15 cellular contexts compared by ENCODE assay signal in the genomic region with DNA sequence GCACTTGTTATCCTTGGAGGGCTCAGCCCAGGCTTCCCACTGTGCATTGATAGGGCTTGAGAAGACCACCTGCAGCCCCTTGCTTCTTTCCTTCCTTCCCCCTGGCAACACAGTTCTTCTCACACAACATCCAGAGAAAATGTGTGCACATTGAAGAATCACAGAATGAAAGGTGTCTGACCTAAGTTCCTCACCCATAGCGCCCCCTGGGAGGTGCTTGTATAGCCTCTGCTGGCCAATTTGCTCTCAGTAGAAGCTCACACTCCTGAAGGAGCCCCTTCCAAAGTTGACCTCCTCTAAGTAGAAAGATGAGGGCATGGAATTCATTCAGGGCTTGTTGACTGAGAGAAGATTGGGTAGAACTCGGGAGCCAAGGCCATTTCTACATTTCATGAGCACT.
DNase-seq lines count a peak whose midpoint lies in the region; ATAC-seq and TF ChIP-seq lines count a peak whose summit lies in the region.
"Had no signal": no experiment of that assay in that cellular context is flagged by ENCODE, and none has a peak within 500 bp of the region (broad histone marks: within the 10 kb centered on the region; RNA-seq: fewer than 3 reads in every experiment).

No MANE protein-coding gene starts in this region.

- H2AFZ ChIP-seq in OCI-LY3 (ENCODE audit: low read depth, low read length): no peak overlapping the region

- no peak overlapping the region for H3K4me2 ChIP-seq in OCI-LY3 (ENCODE audit: low read length)

- no TSS peak for BruUV-seq in A673 (replicated peaks; lab: Mats Ljungman, UMichigan)

- H3K4me1 ChIP-seq in A673 (ENCODE audit: insufficient read depth, low read length, poor library complexity, severe bottlenecking): no peaks in the 10 kb centered on the region
- no peaks in the 10 kb centered on the region for H3K4me1 ChIP-seq in OCI-LY3 (ENCODE audit: low read length)
- no peaks in the 10 kb centered on the region for H3K4me1 ChIP-seq in iPS DF 6.9 (ENCODE audit: control insufficient read depth, insufficient read depth, low read length)

- ATAC-seq in GM18498 (IDR thresholded peaks at IDR 0.05; ENCODE audit: unreplicated experiment): no peak

- H3K79me2 ChIP-seq in OCI-LY3 (ENCODE audit: low read length): no peaks in the 10 kb centered on the region

- no peaks in the 10 kb centered on the region for H4K20me1 ChIP-seq in OCI-LY3 (ENCODE audit: insufficient read depth, low read length)

- H3K9ac ChIP-seq in OCI-LY3 (ENCODE audit: low read length): no peak overlapping the region

- DNase-seq in A673 (ENCODE audit: low spot score) (no peak), GM12864 (ENCODE audit: low read depth) (no peak), iPS DF 6.9 (ENCODE audit: low read depth, low spot score) (peak; percentile 9), HCEC 1CT (no peak), dermis blood vessel endothelial cell (no peak), ureter (ENCODE audit: low spot score) (no peak)
- DNase-seq: activated naive CD4-positive, alpha-beta T cell treated with anti-CD3 and anti-CD28 coated beads, Interleukin-2, amount 50 U/mL, for 16 hours; immature natural killer cell; midbrain; NCI-H2081 treated with DMSO at 0.1 percent for 48 hours had no signal

- intact Hi-C loops in A673 (cut with micrococcal nuclease; ENCODE audit: unreplicated experiment): no loop called here

- no peaks in the 10 kb centered on the region for H3K36me3 ChIP-seq in A673 (ENCODE audit: insufficient read depth, low read length, poor library complexity, severe bottlenecking)
- H3K36me3 ChIP-seq in OCI-LY3 (replicated peaks; ENCODE audit: low read depth, low read length): no peaks in the 10 kb centered on the region
- H3K36me3 ChIP-seq in iPS DF 6.9 (ENCODE audit: control insufficient read depth, insufficient read depth, low read length): no peaks in the 10 kb centered on the region

- H3K9me3 ChIP-seq in A673 (ENCODE audit: low read depth, low read length, poor library complexity, severe bottlenecking) (no peaks in the 10 kb centered on the region), OCI-LY3 (ENCODE audit: insufficient read depth, low read length) (no peaks in the 10 kb centered on the region), iPS DF 6.9 (ENCODE audit: control insufficient read depth, insufficient read depth, low read length) (no peaks in the 10 kb centered on the region)

- POLR2A ChIA-PET in A673 (lab: Charles Lee; ENCODE audit: low non-redundant PET): no interaction called here

- H3K27ac ChIP-seq in A673 (ENCODE audit: low read depth, low read length, poor library complexity, severe bottlenecking) (no peak overlapping the region), OCI-LY3 (ENCODE audit: low read length) (no peak overlapping the region), iPS DF 6.9 (ENCODE audit: low read length) (no peak overlapping the region)
- H3K27ac ChIP-seq: SK-N-MC, skin epidermis, VCaP had no signal

- CTCF ChIA-PET in A673 (lab: Charles Lee): no interaction called here

- peak; percentile 28; the same call in 1 of the 2 replicates for TF ChIP-seq CTCF in A673 (conservative IDR thresholded peaks at IDR 0.05; ENCODE audit: low read depth, low read length)
- peak; percentile 47 for TF ChIP-seq CTCF in GM12864 (IDR thresholded peaks at IDR 0.05; ENCODE audit: low read depth, low read length, missing control alignments)
- TF ChIP-seq CTCF in OCI-LY3 (IDR thresholded peaks at IDR 0.05; ENCODE audit: low read depth, low read length): peak; percentile 10; the same call in 1 of the 2 replicates

- H3K4me3 ChIP-seq in A673 (ENCODE audit: low read depth, low read length, poor library complexity, severe bottlenecking): no peak overlapping the region
- no peak overlapping the region for H3K4me3 ChIP-seq in GM12864 (ENCODE audit: low read depth, low read length)
- H3K4me3 ChIP-seq in OCI-LY3 (ENCODE audit: low read length): no peak overlapping the region
- no peak overlapping the region for H3K4me3 ChIP-seq in iPS DF 6.9 (ENCODE audit: low read length)
- H3K4me3 ChIP-seq: SK-N-MC, skin epidermis had no signal

- no CpG with 5 or more reads among the region's 2 CpGs for WGBS in iPS DF 6.9 (ENCODE audit: insufficient coverage, insufficient read length)

- H3K27me3 ChIP-seq in A673 (replicated peaks; ENCODE audit: insufficient read depth, low read depth, low read length, poor library complexity): no peaks in the 10 kb centered on the region
- H3K27me3 ChIP-seq in OCI-LY3 (ENCODE audit: low read depth, low read length): no peaks in the 10 kb centered on the region
- H3K27me3 ChIP-seq in iPS DF 6.9 (ENCODE audit: control insufficient read depth, insufficient read depth, low read length): no peaks in the 10 kb centered on the region
